In the genomic region with DNA sequence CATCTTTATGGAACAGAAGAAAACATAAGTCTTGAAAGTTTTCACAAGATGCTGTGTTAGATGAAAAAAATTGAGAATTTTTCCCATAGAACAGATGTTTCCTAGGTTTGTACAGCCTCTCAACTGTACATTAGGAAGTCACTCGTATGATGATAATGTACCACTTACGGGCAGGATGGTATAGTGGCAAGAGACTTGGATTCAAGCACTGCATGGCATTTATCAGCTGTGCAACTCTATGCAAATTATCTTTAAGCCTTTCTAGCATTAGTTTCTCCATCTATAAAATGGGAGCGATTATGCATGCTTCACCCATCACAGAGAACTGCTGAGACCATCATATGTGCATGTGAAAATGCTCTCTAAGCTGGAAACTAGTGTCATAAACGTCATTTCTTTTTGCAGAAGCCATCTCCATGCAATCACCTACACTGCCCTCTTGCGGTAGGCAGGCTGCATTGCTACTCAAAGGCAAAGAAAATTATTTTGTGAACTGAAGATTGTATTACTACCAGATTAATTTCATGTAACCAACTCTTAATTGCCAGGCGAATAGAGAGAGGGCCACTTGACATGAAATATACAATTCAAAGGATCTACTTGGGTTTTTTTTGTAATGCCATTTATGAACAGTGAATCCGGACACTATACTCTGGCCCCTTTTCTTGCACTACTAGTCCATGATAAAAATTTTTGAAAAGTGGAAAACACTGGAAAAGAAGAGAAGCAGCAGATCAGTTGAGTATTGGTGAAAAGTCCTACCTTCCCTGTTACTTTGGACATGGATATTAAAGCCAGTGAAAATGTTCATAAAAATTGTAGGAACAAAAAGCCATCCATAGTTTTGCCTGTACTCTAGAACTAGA, we compare ENCODE assay signal across 8 cellular contexts.
DNase-seq lines count a peak whose midpoint lies in the region; ATAC-seq and TF ChIP-seq lines count a peak whose summit lies in the region.

No MANE protein-coding gene starts in this region.

- CTCF ChIA-PET in activated naive CD4-positive, alpha-beta T cell treated with anti-CD3 and anti-CD28 coated beads, Interleukin-2, amount 10 ng/mL, durations not matched to agents 7 days and 5 days (lab: Charles Lee) = interaction anchor here (0.6 to 3.9 kb wide), 11 partner anchors 8 to 882 kb away, joined by 3 to 20 read pairs (median 5); no protein-coding TSS in a partner anchor

- no peaks in the 10 kb centered on the region for H3K4me1 Mint-ChIP-seq in activated naive CD4-positive, alpha-beta T cell treated with anti-CD3 and anti-CD28 coated beads, Interleukin-2, amount 10 ng/mL, durations not matched to agents 7 days and 5 days

- ATAC-seq in right cardiac atrium (peak in 1 of 2 donors; percentile 28), GM19035 (IDR thresholded peaks at IDR 0.05; ENCODE audit: unreplicated experiment) (no peak), GM21381 (IDR thresholded peaks at IDR 0.05; ENCODE audit: unreplicated experiment) (no peak)

- H3K9me3 Mint-ChIP-seq in activated naive CD4-positive, alpha-beta T cell treated with anti-CD3 and anti-CD28 coated beads, Interleukin-2, amount 10 ng/mL, durations not matched to agents 7 days and 5 days = no peaks in the 10 kb centered on the region

- H3K4me3 ChIP-seq in HL-60 (replicated peaks; ENCODE audit: insufficient read depth, low read length) (no peak overlapping the region), right cardiac atrium (ENCODE audit: low read length) (no peak overlapping the region)

- H3K36me3 Mint-ChIP-seq in activated naive CD4-positive, alpha-beta T cell treated with anti-CD3 and anti-CD28 coated beads, Interleukin-2, amount 10 ng/mL, durations not matched to agents 7 days and 5 days = no peaks in the 10 kb centered on the region

- no peak overlapping the region for H3K4me3 Mint-ChIP-seq in activated naive CD4-positive, alpha-beta T cell treated with anti-CD3 and anti-CD28 coated beads, Interleukin-2, amount 10 ng/mL, durations not matched to agents 7 days and 5 days

- no peak overlapping the region for H3K27ac Mint-ChIP-seq in activated naive CD4-positive, alpha-beta T cell treated with anti-CD3 and anti-CD28 coated beads, Interleukin-2, amount 10 ng/mL, durations not matched to agents 7 days and 5 days

- H3K4me1 ChIP-seq in right cardiac atrium (ENCODE audit: control insufficient read depth, insufficient read depth, low read length) = peaks cover 8% of the 10 kb centered on the region

- 48% methylated on average over 7 of the region's 7 CpGs for WGBS in right cardiac atrium

- H3K27ac ChIP-seq in HL-60 (replicated peaks) (peak overlapping the region; percentile 7; the same call in 1 of the 2 replicates), right cardiac atrium (ENCODE audit: low read length) (no peak overlapping the region)

- H3K27me3 Mint-ChIP-seq in activated naive CD4-positive, alpha-beta T cell treated with anti-CD3 and anti-CD28 coated beads, Interleukin-2, amount 10 ng/mL, durations not matched to agents 7 days and 5 days = no peaks in the 10 kb centered on the region

- no peaks in the 10 kb centered on the region for H3K27me3 ChIP-seq in HL-60 (ENCODE audit: insufficient read depth, poor library complexity, severe bottlenecking)
- no peaks in the 10 kb centered on the region for H3K27me3 ChIP-seq in right cardiac atrium (ENCODE audit: control insufficient read depth, insufficient read depth)

- intact Hi-C loops in right cardiac atrium (cut with DNase I) = no loop called here

- H3K9me3 ChIP-seq in right cardiac atrium (ENCODE audit: control insufficient read depth, low read length) = no peaks in the 10 kb centered on the region

- peak; percentile 99 for TF ChIP-seq CTCF in HL-60 (IDR thresholded peaks at IDR 0.05; ENCODE audit: insufficient read depth, low read length)

- DNase-seq in DMS153 (lab: John Stamatoyannopoulos, UW) (peak; percentile 33), HL-60 (ENCODE audit: low read depth in 1 of 2, low spot score in 1 of 2) (peak in 1 of 2 experiments; percentile 64), RPMI7951 (ENCODE audit: low read depth) (peak; percentile 53), right cardiac atrium (peak in 2 of 3 donors; percentile 51 to 70)
- peak; percentile 59 for DNase-seq in activated naive CD4-positive, alpha-beta T cell treated with anti-CD3 and anti-CD28 coated beads, Interleukin-2, amount 10 ng/mL, durations not matched to agents 7 days and 5 days
- peak; percentile 14 to 35 for DNase-seq in stimulated activated CD4-positive, alpha-beta T cell treated with anti-CD3 and anti-CD28 coated beads, Interleukin-15, amount 100 ng/mL, for 48 hours (ENCODE audit: low read depth in 2 of 2)
